Comparison of ENCODE assay signal across 17 cellular contexts in genomic region chr10:69974551-69975155, GRCh38.
DNase-seq lines count a peak whose midpoint lies in the region; ATAC-seq and TF ChIP-seq lines count a peak whose summit lies in the region.
"Had no signal": no experiment of that assay in that cellular context is flagged by ENCODE, and none has a peak within 500 bp of the region (broad histone marks: within the 10 kb centered on the region; RNA-seq: fewer than 3 reads in every experiment).

No MANE protein-coding gene starts in this region.

- H3K9me3 Mint-ChIP-seq in HFFc6: peaks cover 4% of the 10 kb centered on the region

- no peak overlapping the region for H3K4me3 ChIP-seq in AG10803 (ENCODE audit: low read length)
- no peak overlapping the region for H3K4me3 ChIP-seq in tibial nerve
- H3K4me3 ChIP-seq: BLaER1 had no signal

- DNase-seq in AG10803 (ENCODE audit: low read depth): peak; percentile 72
- DNase-seq in HFFc6: peak; percentile 90
- peak; percentile 81 for DNase-seq in amniotic stem cell (lab: John Stamatoyannopoulos, UW)
- peak; percentile 48 for DNase-seq in left kidney (ENCODE audit: low read depth, low spot score)
- no peak for DNase-seq in tibial nerve (ENCODE audit: low spot score in 2 of 2)
- DNase-seq in LoVo (ENCODE audit: low spot score): no peak
- no peak for DNase-seq in NCI-H2107 treated with DMSO at 0.1 percent for 48 hours (lab: John Stamatoyannopoulos, UW; ENCODE audit: unreplicated experiment)
- DNase-seq: activated CD4-positive, CD25-positive, alpha-beta regulatory T cell; dermis blood vessel endothelial cell; DMS153; NCI-H2029; NCI-H82; T-cell had no signal

- ATAC-seq in GM21447 (IDR thresholded peaks at IDR 0.05; ENCODE audit: unreplicated experiment): no peak
- ATAC-seq: esophagus mucosa, T-cell had no signal

- no peaks in the 10 kb centered on the region for H3K36me3 ChIP-seq in tibial nerve
- H3K36me3 ChIP-seq: BLaER1 had no signal

- TF ChIP-seq POLR2A in tibial nerve (IDR thresholded peaks at IDR 0.05): no peak

- TF ChIP-seq EP300 in tibial nerve (IDR thresholded peaks at IDR 0.05): no peak

- peaks cover 44% of the 10 kb centered on the region for H3K4me1 Mint-ChIP-seq in HFFc6 (ENCODE audit: low read depth)

- no peaks in the 10 kb centered on the region for H3K4me1 ChIP-seq in tibial nerve

- H3K27me3 ChIP-seq in tibial nerve: peaks cover 0 to 4% of the 10 kb centered on the region in 2 donors
- H3K27me3 ChIP-seq: BLaER1 had no signal

- 14 to 28% methylated on average over 2 of the region's 2 CpGs for WGBS in tibial nerve, 2 donors

- no peak overlapping the region for H3K27ac ChIP-seq in tibial nerve
- H3K27ac ChIP-seq: BLaER1 had no signal

- H3K4me3 Mint-ChIP-seq in HFFc6: no peak overlapping the region; the same call in 1 of the 2 replicates
- H3K4me3 Mint-ChIP-seq: stimulated activated naive CD8-positive, alpha-beta T cell treated with anti-CD3 and anti-CD28 coated beads, Interleukin-15, Interleukin-2, amounts not matched to agents 100 ng/mL and 50 ng/mL, for 24 hours; T-cell had no signal

- H3K27ac Mint-ChIP-seq in HFFc6: peak overlapping the region; percentile 28; the same call in 1 of the 2 replicates
- H3K27ac Mint-ChIP-seq: stimulated activated naive CD8-positive, alpha-beta T cell treated with anti-CD3 and anti-CD28 coated beads, Interleukin-15, Interleukin-2, amounts not matched to agents 100 ng/mL and 50 ng/mL, for 24 hours; T-cell had no signal

- peaks cover 0 to 13% (median 2%) of the 10 kb centered on the region in 4 donors for H3K9me3 ChIP-seq in tibial nerve

- H3K36me3 Mint-ChIP-seq in HFFc6 (ENCODE audit: low read depth): no peaks in the 10 kb centered on the region
- H3K36me3 Mint-ChIP-seq: T-cell had no signal

- no peak for TF ChIP-seq CTCF in AG10803 (conservative IDR thresholded peaks at IDR 0.05; ENCODE audit: low read length)
- TF ChIP-seq CTCF in HFFc6 (IDR thresholded peaks at IDR 0.05): no peak
- TF ChIP-seq CTCF in tibial nerve (IDR thresholded peaks at IDR 0.05): no peak

- peaks cover 39% of the 10 kb centered on the region for H3K27me3 Mint-ChIP-seq in HFFc6 (ENCODE audit: insufficient read depth)

Comparison
In these comparisons a context has a peak if more than half of its experiments do, and no peak if none do; other contexts are left out.
1. DNase-seq: peak in AG10803 (single experiment), HFFc6 (single experiment), amniotic stem cell (single experiment) and left kidney (single experiment); none in tibial nerve (0 of 2), LoVo (single experiment) and NCI-H2107 treated with DMSO at 0.1 percent for 48 hours (single experiment).